ENCODE assay signal across 8 cellular contexts in genomic region chr15:60396964-60397771, GRCh38. TPM values are rescaled to one million over a fixed set of nuclear protein-coding genes. Genes with fewer than 3 reads are reported as not detected.
DNase-seq lines count a peak whose midpoint lies in the region; ATAC-seq and TF ChIP-seq lines count a peak whose summit lies in the region.

No MANE protein-coding gene starts in this region.

- 2 to 8% (median 4%) methylated on average over 18 to 37 of the region's 37 CpGs for WGBS in spleen, 5 donors

- H3K36me3 ChIP-seq in iPS-18a (ENCODE audit: control insufficient read depth, low read depth, low read length), result no peaks in the 10 kb centered on the region
- H3K36me3 ChIP-seq in spleen, result peaks cover 0 to 20% (median 0%) of the 10 kb centered on the region in 6 donors

- ATAC-seq in GM21360 (IDR thresholded peaks at IDR 0.05; ENCODE audit: unreplicated experiment), result peak; percentile 67
- ATAC-seq in HG03571 (IDR thresholded peaks at IDR 0.05; ENCODE audit: unreplicated experiment), result peak; percentile 70

- DNase-seq in Daoy (ENCODE audit: low read depth) (peak; percentile 85), T follicular helper cell (ENCODE audit: low read depth) (peak; percentile 11), astrocyte of the cerebellum (ENCODE audit: low read depth) (no peak), spleen (peak; percentile 85), medulla oblongata (ENCODE audit: extremely low spot score) (no peak)

- H3K4me3 ChIP-seq in astrocyte of the cerebellum (ENCODE audit: low read depth, low read length) (peak overlapping the region; percentile 73), iPS-18a (ENCODE audit: low read length) (peak overlapping the region; percentile 70), spleen (peak overlapping the region; percentile 58 to 90 (median 70))

- intact Hi-C loops in spleen (cut with DNase I; ENCODE audit: low total_unique reads), result no loop called here

- peaks cover 40% of the 10 kb centered on the region for H3K27me3 ChIP-seq in iPS-18a (ENCODE audit: control insufficient read depth, insufficient read depth, low read length)
- H3K27me3 ChIP-seq in spleen (replicated peaks in 1 of 7), result peaks cover 0 to 22% (median 0%) of the 10 kb centered on the region in 7 donors

- no peak for TF ChIP-seq CTCF in astrocyte of the cerebellum (IDR thresholded peaks at IDR 0.05; ENCODE audit: low read depth, low read length, missing control alignments)
- peak in 1 of 11 experiments; percentile 2 for TF ChIP-seq CTCF in spleen (IDR thresholded peaks at IDR 0.05 in 8 of 11, conservative IDR thresholded peaks at IDR 0.05 in 3 of 11)

- TF ChIP-seq POLR2A in spleen (IDR thresholded peaks at IDR 0.05), result no peak

- no peak overlapping the region for H3K27ac ChIP-seq in iPS-18a (ENCODE audit: low read length)
- H3K27ac ChIP-seq in spleen, result peak overlapping the region; percentile 84 to 97 (median 92)

- H3K9me3 ChIP-seq in iPS-18a (ENCODE audit: control insufficient read depth, low read depth, low read length) (no peaks in the 10 kb centered on the region), spleen (no peaks in the 10 kb centered on the region)

- H3K4me1 ChIP-seq in iPS-18a (ENCODE audit: control insufficient read depth, low read depth, low read length) (peaks cover 21% of the 10 kb centered on the region), spleen (peaks cover 35 to 70% (median 55%) of the 10 kb centered on the region in 6 donors)

- H3K9ac ChIP-seq in iPS-18a (ENCODE audit: low read length), result peak overlapping the region; percentile 66

- in situ Hi-C loops in astrocyte of the cerebellum (cut with HindIII; ENCODE audit: low sequenced_read_pairs), result loop anchor here (5.0 kb wide), 1 partner anchor 35 kb away; no protein-coding TSS in a partner anchor

RNA-seq across cellular contexts. Expression of gene ANXA2, which starts 0.6 kb away (rescaled TPM):
- total RNA-seq in Daoy (2014; rRNA removed; shearing (Covaris generic)), result 2,152 and 2,505 TPM in 2 replicates
- total RNA-seq in spleen, result 100 to 1,000 TPM; 191 to 397 (median 338) TPM
- 100 to 1,000 TPM; 163 to 437 (median 230) TPM for polyA plus RNA-seq in spleen

Comparison
In these comparisons a context has a peak if more than half of its experiments do, and no peak if none do; other contexts are left out.
1. DNase-seq: peak in Daoy (single experiment), T follicular helper cell (single experiment) and spleen (single experiment); none in astrocyte of the cerebellum (single experiment) and medulla oblongata (single experiment).
2. Peak in every context shown above with its lines, with median percentiles within 50 percentile points of each other: H3K4me3 ChIP-seq.